Comparison of ENCODE assay signal across 8 cellular contexts in the genomic region with DNA sequence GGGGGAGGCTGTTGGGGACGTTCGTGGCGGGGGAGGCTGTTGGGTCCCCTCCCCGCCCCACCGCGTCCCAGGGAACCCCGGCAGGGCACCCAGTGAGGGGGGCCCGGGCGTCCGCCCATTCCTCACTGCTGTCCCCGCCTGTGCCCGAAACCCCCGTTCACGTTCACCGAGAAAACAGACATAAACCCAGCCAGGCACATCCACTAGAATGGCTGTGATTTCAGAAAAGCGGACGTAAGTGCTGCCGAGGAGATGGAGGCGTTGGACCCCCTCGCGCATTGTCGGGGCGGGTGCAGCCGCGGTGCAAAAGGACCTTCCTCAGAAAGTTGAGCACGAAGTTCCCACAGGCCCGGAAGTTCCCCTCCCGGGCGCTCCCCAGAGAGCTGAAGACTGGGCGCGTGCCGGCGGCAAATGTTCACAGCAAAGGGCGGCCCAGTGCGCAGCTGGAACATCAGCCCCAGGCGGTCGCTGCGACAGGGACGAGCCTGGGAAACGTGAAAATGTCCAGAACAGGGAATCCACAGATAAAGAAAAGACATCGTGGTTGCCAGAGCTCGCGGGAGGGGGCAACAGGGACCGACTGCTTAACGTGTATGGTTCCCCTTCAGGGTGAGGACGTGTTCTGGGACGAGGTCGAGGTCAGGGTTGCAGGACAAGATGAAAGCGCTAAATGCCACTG.
A peak's percentile ranks its signal among the peaks of the same experiment; 100 is the strongest.
DNase-seq lines count a peak whose midpoint lies in the region; ATAC-seq and TF ChIP-seq lines count a peak whose summit lies in the region.

No MANE protein-coding gene starts in this region.

- TF ChIP-seq CTCF in WI38 (IDR thresholded peaks at IDR 0.05; ENCODE audit: low read depth, low read length) (no peak), fibroblast of pulmonary artery (IDR thresholded peaks at IDR 0.05; ENCODE audit: low read length, missing control alignments) (no peak)

- H3K4me3 ChIP-seq in WI38 (ENCODE audit: low read depth, low read length) (peak overlapping the region; percentile 29), fibroblast of pulmonary artery (replicated peaks; ENCODE audit: low read depth, low read length) (peak overlapping the region; percentile 47)

- ATAC-seq in HG02610 (IDR thresholded peaks at IDR 0.05; ENCODE audit: unreplicated experiment), result no peak

- peak; percentile 32 for TF ChIP-seq POLR2A in GM18951 (IDR thresholded peaks at IDR 0.05; ENCODE audit: extremely low read depth, insufficient read depth, insufficient read length)

- in situ Hi-C loops in GM18951 (cut with MboI; ENCODE audit: low sequenced_read_pairs, unreplicated experiment), result no loop called here

- intact Hi-C loops in posterior cingulate gyrus (cut with DNase I), result no loop called here

- DNase-seq in 8988T (peak; percentile 6), fibroblast of pulmonary artery (ENCODE audit: low read depth) (peak; percentile 24), posterior cingulate gyrus (peak in 6 of 10 donors; percentile 7 to 88 (median 54)), NCI-H524 (lab: John Stamatoyannopoulos, UW) (no peak), NCI-H1436 (lab: John Stamatoyannopoulos, UW) (no peak)

Comparison
In these comparisons a context has a peak if more than half of its experiments do, and no peak if none do; other contexts are left out.
1. DNase-seq: peak in 8988T (single experiment), fibroblast of pulmonary artery (single experiment) and posterior cingulate gyrus (6 of 10); none in NCI-H524 (0 of 2) and NCI-H1436 (single experiment).